26 cellular contexts compared by ENCODE assay signal in genomic region chr10:77910524-77911145, GRCh38. TPM values are rescaled to one million over a fixed set of nuclear protein-coding genes. Genes with fewer than 3 reads are reported as not detected.
DNase-seq lines count a peak whose midpoint lies in the region; FAIRE-seq and TF ChIP-seq lines count a peak whose summit lies in the region.
"Had no signal": no experiment of that assay in that cellular context is flagged by ENCODE, and none has a peak within 500 bp of the region (broad histone marks: within the 10 kb centered on the region; RNA-seq: fewer than 3 reads in every experiment).

No MANE protein-coding gene starts in this region.

- peak overlapping the region; percentile 23; the same call in 1 of the 2 replicates for H3K27ac ChIP-seq in C4-2B
- H3K27ac ChIP-seq in Peyer's patch, result peak overlapping the region in 3 of 4 donors; percentile 66 to 72 (median 72)
- peak overlapping the region; percentile 21 for H3K27ac ChIP-seq in keratinocyte (ENCODE audit: control insufficient read depth, insufficient read depth, low read length)
- H3K27ac ChIP-seq: tibial artery had no signal

- no peaks in the 10 kb centered on the region for H3K36me3 Mint-ChIP-seq in progenitor cell of endocrine pancreas (ENCODE audit: insufficient read depth)
- H3K36me3 Mint-ChIP-seq: naive thymus-derived CD4-positive, alpha-beta T cell had no signal

- H3K4me1 ChIP-seq in Peyer's patch (peaks cover 0 to 50% (median 4%) of the 10 kb centered on the region in 4 donors), keratinocyte (ENCODE audit: control insufficient read depth, extremely low read depth, insufficient read depth, low read length) (peaks cover 28% of the 10 kb centered on the region)

- H3K4me3 ChIP-seq in Peyer's patch, result no peak overlapping the region
- H3K4me3 ChIP-seq in keratinocyte (ENCODE audit: control insufficient read depth in 2 of 3, extremely low read depth in 1 of 3, insufficient read depth in 2 of 3, low read depth in 1 of 3, low read length in 3 of 3), result no peak overlapping the region
- H3K4me3 ChIP-seq: tibial artery had no signal

- no peaks in the 10 kb centered on the region for H3K27me3 Mint-ChIP-seq in progenitor cell of endocrine pancreas

- H3K4me2 ChIP-seq in keratinocyte (ENCODE audit: control insufficient read depth, extremely low read depth, insufficient read depth, low read depth, low read length), result no peak overlapping the region
- H3K4me2 ChIP-seq: SK-N-SH had no signal

- no peak for FAIRE-seq in keratinocyte (lab: Jason Lieb, UNC)
- FAIRE-seq: A204.1, H54 had no signal

- H3K27me3 ChIP-seq in Peyer's patch (no peaks in the 10 kb centered on the region), keratinocyte (ENCODE audit: control insufficient read depth, extremely low read depth, insufficient read depth, low read length) (no peaks in the 10 kb centered on the region)
- H3K27me3 ChIP-seq: tibial artery had no signal

- H3K9me3 Mint-ChIP-seq in progenitor cell of endocrine pancreas (ENCODE audit: low read depth), result no peaks in the 10 kb centered on the region
- H3K9me3 Mint-ChIP-seq: activated T-cell treated with anti-CD3 and anti-CD28 coated beads, Interleukin-2, amount 50 U/mL, for 4 hours; naive thymus-derived CD4-positive, alpha-beta T cell had no signal

- H3K9me3 ChIP-seq in Peyer's patch, result no peaks in the 10 kb centered on the region
- no peaks in the 10 kb centered on the region for H3K9me3 ChIP-seq in keratinocyte (ENCODE audit: control insufficient read depth, low read depth, low read length)
- H3K9me3 ChIP-seq: SK-N-SH, tibial artery had no signal

- H3K4me3 Mint-ChIP-seq in progenitor cell of endocrine pancreas (ENCODE audit: low read depth), result no peak overlapping the region
- H3K4me3 Mint-ChIP-seq: activated T-cell treated with anti-CD3 and anti-CD28 coated beads, Interleukin-2, amount 50 U/mL, for 4 hours; naive thymus-derived CD4-positive, alpha-beta T cell had no signal

- TF ChIP-seq CTCF in C4-2B (conservative IDR thresholded peaks at IDR 0.05) (no peak), Peyer's patch (IDR thresholded peaks at IDR 0.05) (no peak), keratinocyte (optimal IDR thresholded peaks at IDR 0.05 in 1 of 3, IDR thresholded peaks at IDR 0.05 in 1 of 3, conservative IDR thresholded peaks at IDR 0.05 in 1 of 3; ENCODE audit: extremely low read depth in 1 of 3, insufficient read depth in 2 of 3, low read length in 3 of 3) (no peak), progenitor cell of endocrine pancreas (IDR thresholded peaks at IDR 0.05; ENCODE audit: unreplicated experiment) (no peak)

- H3K9ac ChIP-seq in keratinocyte (ENCODE audit: control insufficient read depth, extremely low read depth, insufficient read depth, low read length), result no peak overlapping the region
- H3K9ac ChIP-seq: SK-N-SH had no signal

- H3K36me3 ChIP-seq in Peyer's patch (no peaks in the 10 kb centered on the region), keratinocyte (ENCODE audit: control insufficient read depth in 2 of 2, extremely low read depth in 1 of 2, insufficient read depth in 2 of 2, low read length in 2 of 2) (peaks cover 5 to 16% of the 10 kb centered on the region in 2 experiments)
- H3K36me3 ChIP-seq: tibial artery had no signal

- H3K9me1 ChIP-seq in keratinocyte (ENCODE audit: control insufficient read depth, extremely low read depth, insufficient read depth, low read length), result no peaks in the 10 kb centered on the region

- no peak for TF ChIP-seq POLR2A in Peyer's patch (IDR thresholded peaks at IDR 0.05)

- dilution Hi-C loops in keratinocyte (cut with MboI; ENCODE audit: extremely low pct_ligation_motif_present, low sequenced_read_pairs), result no loop called here

- peaks cover 11% of the 10 kb centered on the region for H4K20me1 ChIP-seq in keratinocyte (ENCODE audit: control insufficient read depth, extremely low read depth, insufficient read depth, low read length)

- DNase-seq in Peyer's patch (no peak), keratinocyte (ENCODE audit: low read depth, low spot score) (no peak), progenitor cell of endocrine pancreas (ENCODE audit: low spot score, unreplicated experiment) (no peak), RKO (ENCODE audit: low spot score) (no peak), ecto neural progenitor cell (ENCODE audit: low spot score) (no peak), foreskin melanocyte (no peak), GOT3 (lab: John Stamatoyannopoulos, UW) (no peak)
- DNase-seq: activated CD4-positive, alpha-beta T cell treated with anti-CD3 and anti-CD28 coated beads for 48 hours; activated naive CD4-positive, alpha-beta T cell treated with Interleukin-2 at 50 U/mL for 16 hours; activated T-cell treated with anti-CD3 and anti-CD28 coated beads, Interleukin-2, amount 50 U/mL, for 4 hours; amygdala; COR-L47; DMS79 treated with DMSO at 0.1 percent for 48 hours; head of caudate nucleus; Kasumi-1; naive thymus-derived CD4-positive, alpha-beta T cell; NCI-H1694 treated with DMSO at 0.1 percent for 48 hours; NCI-H2171; NCI-H524; SK-N-SH; stimulated activated naive CD8-positive, alpha-beta T cell treated with anti-CD3 and anti-CD28 coated beads, Interleukin-15, Interleukin-2, amounts not matched to agents 100 U/mL and 50 U/mL, for 24 hours; T-helper 2 cell; tibial artery had no signal

- H3K27ac Mint-ChIP-seq in progenitor cell of endocrine pancreas, result peak overlapping the region; percentile 85
- H3K27ac Mint-ChIP-seq: naive thymus-derived CD4-positive, alpha-beta T cell had no signal

- no peak overlapping the region for H2AFZ ChIP-seq in keratinocyte (ENCODE audit: control insufficient read depth, low read length)

- H3K79me2 ChIP-seq in keratinocyte (ENCODE audit: control insufficient read depth, insufficient read depth, low read length), result peaks cover 98% of the 10 kb centered on the region

- peaks cover 45% of the 10 kb centered on the region for H3K4me1 Mint-ChIP-seq in progenitor cell of endocrine pancreas (ENCODE audit: low read depth)

RNA-seq across cellular contexts. Expression of gene DLG5, which starts 15.9 kb away (rescaled TPM):
- 100 to 1,000 TPM in 1 of 4 donors, 10 to 100 TPM in 3; 40.6 to 134 (median 61.5) TPM for total RNA-seq in Peyer's patch
- polyA plus RNA-seq in keratinocyte, result 9.5 to 35.9 TPM (median 17.2 TPM) in 3 replicates
- 33.6 TPM for polyA plus RNA-seq in keratinocyte (2011; ENCODE audit: low read depth)
- polyA plus RNA-seq in keratinocyte (2011; cell fraction: cytosol; rRNA removed), result 15.5 and 21.6 TPM in 2 replicates
- 59.9 and 60.9 TPM in 2 replicates for polyA plus RNA-seq in keratinocyte (2011; cell fraction: nucleus; rRNA removed)
- 23.2 and 49.6 TPM in 2 replicates for polyA plus RNA-seq in keratinocyte (2012; ENCODE audit: low replicate concordance)
- 23.1 to 123 TPM (median 41.6 TPM) in 3 replicates for polyA minus RNA-seq in keratinocyte
- polyA minus RNA-seq in keratinocyte (2011; cell fraction: cytosol; rRNA and poly(A)+ RNA removed), result 34.3 TPM
- polyA minus RNA-seq in keratinocyte (2011; cell fraction: nucleus; rRNA and poly(A)+ RNA removed), result 61.4 and 75.7 TPM in 2 replicates
- total RNA-seq in progenitor cell of endocrine pancreas, result 132 and 149 TPM in 2 replicates
- polyA plus RNA-seq: naive thymus-derived CD4-positive, alpha-beta T cell had no signal

Comparison
In these comparisons a context has a peak if more than half of its experiments do, and no peak if none do; other contexts are left out.
1. H3K27ac ChIP-seq: peak in every context shown above with its lines; median percentile 72 in Peyer's patch; 23 in C4-2B; 21 in keratinocyte.